ENCODE assay signal across 8 cellular contexts in the genomic region with DNA sequence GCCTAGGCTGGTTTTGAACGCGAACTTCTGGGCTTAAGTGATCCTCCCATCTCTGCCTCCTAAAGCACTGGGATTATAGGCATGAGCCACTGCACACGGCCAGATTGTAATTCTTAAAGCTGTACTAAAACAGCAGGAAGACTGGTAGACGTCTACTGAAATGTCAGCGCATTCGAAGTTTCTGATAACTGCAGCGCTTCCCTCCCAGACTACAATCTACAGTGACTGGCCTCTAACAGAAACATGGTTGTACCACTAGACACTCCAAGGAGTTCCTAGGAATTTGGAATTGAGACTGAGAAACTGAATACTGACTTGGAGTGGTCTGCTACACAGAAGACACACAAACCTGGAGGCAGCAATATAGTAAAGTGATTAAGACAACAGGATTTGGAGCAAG. TPM values are rescaled to one million over a fixed set of nuclear protein-coding genes. Genes with fewer than 3 reads are reported as not detected.
DNase-seq lines count a peak whose midpoint lies in the region; ATAC-seq lines count a peak whose summit lies in the region.

No MANE protein-coding gene starts in this region.

- H3K9me3 ChIP-seq in adipocyte (ENCODE audit: control insufficient read depth, low read length) (no peaks in the 10 kb centered on the region), stomach smooth muscle (ENCODE audit: control insufficient read depth in 2 of 2, low read length in 2 of 2) (no peaks in the 10 kb centered on the region)

- no peaks in the 10 kb centered on the region for H3K27me3 Mint-ChIP-seq in activated T-cell treated with anti-CD3 and anti-CD28 coated beads, Interleukin-2, amount 50 U/mL, for 72 hours (ENCODE audit: low read depth)
- peaks cover 9 to 13% (median 10%) of the 10 kb centered on the region in 3 donors for H3K27me3 Mint-ChIP-seq in immature natural killer cell (ENCODE audit: low read depth in 3 of 3)

- H3K4me1 ChIP-seq in adipocyte (ENCODE audit: control insufficient read depth, insufficient read depth, low read length) (peaks cover 31% of the 10 kb centered on the region), stomach smooth muscle (ENCODE audit: control insufficient read depth, insufficient read depth, low read length) (peaks cover 6% of the 10 kb centered on the region)

- DNase-seq in activated T-cell treated with anti-CD3 and anti-CD28 coated beads, Interleukin-2, amount 50 U/mL, for 72 hours = no peak
- DNase-seq in activated T-cell treated with anti-CD3 and anti-CD28 coated beads for 4 hours (no peak), adipocyte (ENCODE audit: low read depth) (peak; percentile 33), immature natural killer cell (peak in 2 of 3 donors; percentile 2 to 4), COR-L47 (lab: John Stamatoyannopoulos, UW) (no peak)

- H3K4me3 Mint-ChIP-seq in activated T-cell treated with anti-CD3 and anti-CD28 coated beads, Interleukin-2, amount 50 U/mL, for 72 hours = peak overlapping the region; percentile 94 to 99
- H3K4me3 Mint-ChIP-seq in immature natural killer cell = peak overlapping the region; percentile 98 to 100 (median 100)

- peak overlapping the region; percentile 97 for H3K9ac ChIP-seq in adipocyte (ENCODE audit: low read length)
- H3K9ac ChIP-seq in stomach smooth muscle (ENCODE audit: low read length in 2 of 2) = peak overlapping the region; percentile 95 to 99

- H3K36me3 Mint-ChIP-seq in activated T-cell treated with anti-CD3 and anti-CD28 coated beads, Interleukin-2, amount 50 U/mL, for 72 hours (ENCODE audit: insufficient read depth in 2 of 2) = peaks cover 8 to 19% of the 10 kb centered on the region in 2 donors
- peaks cover 14 to 35% (median 16%) of the 10 kb centered on the region in 3 donors for H3K36me3 Mint-ChIP-seq in immature natural killer cell

- H3K9me3 Mint-ChIP-seq in activated T-cell treated with anti-CD3 and anti-CD28 coated beads, Interleukin-2, amount 50 U/mL, for 72 hours = no peaks in the 10 kb centered on the region
- no peaks in the 10 kb centered on the region for H3K9me3 Mint-ChIP-seq in immature natural killer cell

- H3K36me3 ChIP-seq in adipocyte (ENCODE audit: control insufficient read depth, insufficient read depth, low read length, severe bottlenecking) = peaks cover 31% of the 10 kb centered on the region
- H3K36me3 ChIP-seq in stomach smooth muscle (ENCODE audit: control insufficient read depth in 2 of 2, insufficient read depth in 2 of 2, low read length in 2 of 2) = peaks cover 3 to 7% of the 10 kb centered on the region in 2 donors

- peaks cover 47% of the 10 kb centered on the region for H3K4me1 Mint-ChIP-seq in activated T-cell treated with anti-CD3 and anti-CD28 coated beads, Interleukin-2, amount 50 U/mL, for 72 hours (ENCODE audit: low read depth)
- peaks cover 44 to 78% of the 10 kb centered on the region in 2 donors for H3K4me1 Mint-ChIP-seq in immature natural killer cell

- peak overlapping the region; percentile 100 for H3K27ac Mint-ChIP-seq in activated T-cell treated with anti-CD3 and anti-CD28 coated beads, Interleukin-2, amount 50 U/mL, for 72 hours
- H3K27ac Mint-ChIP-seq in immature natural killer cell = peak overlapping the region; percentile 100

- H3K27me3 ChIP-seq in adipocyte (replicated peaks; ENCODE audit: control insufficient read depth, insufficient read depth, low read length) = no peaks in the 10 kb centered on the region
- H3K27me3 ChIP-seq in stomach smooth muscle (ENCODE audit: control insufficient read depth in 1 of 2, insufficient read depth in 2 of 2, low read length in 2 of 2) = no peaks in the 10 kb centered on the region

- peak overlapping the region; percentile 98 for H3K27ac ChIP-seq in stomach smooth muscle (ENCODE audit: low read length)

- no peak for ATAC-seq in activated T-cell treated with anti-CD3 and anti-CD28 coated beads, Interleukin-2, amount 50 U/mL, for 72 hours (replicated peaks in 1 of 2)
- no peak for ATAC-seq in GM21786 (IDR thresholded peaks at IDR 0.05; ENCODE audit: unreplicated experiment)
- no peak for ATAC-seq in HG03095 (IDR thresholded peaks at IDR 0.05; ENCODE audit: unreplicated experiment)

- peak overlapping the region; percentile 98 for H3K4me3 ChIP-seq in adipocyte (ENCODE audit: low read length)
- peak overlapping the region; percentile 92 to 99 for H3K4me3 ChIP-seq in stomach smooth muscle (ENCODE audit: low read length in 2 of 2)

RNA-seq across cellular contexts. Expression of a gene that starts 1.0 kb away (rescaled TPM):
- total RNA-seq in activated T-cell treated with anti-CD3 and anti-CD28 coated beads, Interleukin-2, amount 50 U/mL, for 72 hours = 10 to 100 TPM; 16.1 to 18.2 TPM
- polyA plus RNA-seq in immature natural killer cell = 10 to 100 TPM in 2 of 3 donors, 1 to 10 TPM in 1; 7.8 to 18.9 (median 15.4) TPM

RNA-seq across cellular contexts. Expression of a gene that starts 1.2 kb away (rescaled TPM):
- total RNA-seq in activated T-cell treated with anti-CD3 and anti-CD28 coated beads, Interleukin-2, amount 50 U/mL, for 72 hours = 10 to 100 TPM; 56.2 to 60.9 TPM
- 10 to 100 TPM; 44.8 to 77.0 (median 45.5) TPM for polyA plus RNA-seq in immature natural killer cell

RNA-seq across cellular contexts. Expression of a gene that starts 30.3 kb away (rescaled TPM):
- 10 to 100 TPM; 16.7 to 21.7 TPM for total RNA-seq in activated T-cell treated with anti-CD3 and anti-CD28 coated beads, Interleukin-2, amount 50 U/mL, for 72 hours
- 10 to 100 TPM in 1 of 3 donors, 1 to 10 TPM in 2; 6.2 to 10.8 (median 7.4) TPM for polyA plus RNA-seq in immature natural killer cell

Comparison
In these comparisons a context has a peak if more than half of its experiments do, and no peak if none do; other contexts are left out.
1. DNase-seq: peak in adipocyte (single experiment) and immature natural killer cell (2 of 3); none in activated T-cell treated with anti-CD3 and anti-CD28 coated beads, Interleukin-2, amount 50 U/mL, for 72 hours (0 of 2), activated T-cell treated with anti-CD3 and anti-CD28 coated beads for 4 hours (single experiment) and COR-L47 (single experiment).